Comparison of ENCODE assay signal across 1 cellular context in genomic region chr1:59541891-59542290, GRCh38.
TF ChIP-seq lines count a peak whose summit lies in the region.

No MANE protein-coding gene starts in this region.

TF ChIP-seq in IMR-90, 13 proteins besides CTCF, POLR2A, EP300 and RAD21 (continued from another document):
- no peak for TF ChIP-seq RCOR1 (IDR thresholded peaks at IDR 0.05; ENCODE audit: insufficient replicate concordance, low read length)
- no peak for TF ChIP-seq NFE2L2 (IDR thresholded peaks at IDR 0.05; ENCODE audit: low read depth, low read length)
- TF ChIP-seq BHLHE40 (IDR thresholded peaks at IDR 0.05; ENCODE audit: low read depth, low read length): no peak
- no peak for TF ChIP-seq FOS (IDR thresholded peaks at IDR 0.05; ENCODE audit: low read depth, low read length)
- no peak for TF ChIP-seq CEBPB (IDR thresholded peaks at IDR 0.05; ENCODE audit: low read depth, low read length)
- TF ChIP-seq MAZ (IDR thresholded peaks at IDR 0.05; ENCODE audit: borderline replicate concordance, low read depth, low read length): no peak
- no peak for TF ChIP-seq USF2 (IDR thresholded peaks at IDR 0.05; ENCODE audit: low read depth, low read length)
